In the genomic region with DNA sequence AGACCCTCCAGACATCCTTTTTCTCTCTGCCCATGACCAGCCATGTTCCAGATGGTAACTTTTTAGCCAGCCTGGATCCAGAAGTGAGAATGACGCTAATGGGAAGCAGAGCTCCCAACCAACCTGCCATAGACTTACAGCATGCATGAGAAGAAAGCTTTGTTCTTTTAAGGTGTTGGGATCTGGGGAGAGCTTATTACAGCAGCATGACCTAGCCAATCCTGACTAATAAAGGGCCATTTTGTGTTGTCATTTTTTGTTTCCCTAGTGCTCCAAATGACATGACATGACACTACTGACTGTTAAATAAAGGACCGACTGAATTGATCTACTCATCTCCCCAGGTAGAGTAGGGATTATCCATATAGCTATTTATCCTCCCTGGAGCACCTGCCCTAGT, we compare ENCODE assay signal across 17 cellular contexts.
"Had no signal": no experiment of that assay in that cellular context is flagged by ENCODE, and none has a peak within 500 bp of the region (broad histone marks: within the 10 kb centered on the region; RNA-seq: fewer than 3 reads in every experiment).

No MANE protein-coding gene starts in this region.

- H3K27ac ChIP-seq: coronary artery, dorsolateral prefrontal cortex, esophagus muscularis mucosa, foreskin keratinocyte, gastroesophageal sphincter, heart right ventricle, left lung, lower lobe of right lung had no signal

- ATAC-seq: foreskin keratinocyte, gastroesophageal sphincter, heart right ventricle, left cardiac atrium, left lung, left ventricle myocardium superior, lower lobe of right lung, mucosa of descending colon had no signal

- H3K4me1 ChIP-seq: foreskin keratinocyte had no signal

- H3K36me3 Mint-ChIP-seq: mesothelial cell of epicardium had no signal

- H3K4me3 ChIP-seq: coronary artery, dorsolateral prefrontal cortex, esophagus muscularis mucosa, gastroesophageal sphincter, heart right ventricle, left lung, lower lobe of right lung, mucosa of descending colon had no signal

- H3K9me3 Mint-ChIP-seq: mesothelial cell of epicardium had no signal

- H3K36me3 ChIP-seq: esophagus muscularis mucosa, gastroesophageal sphincter, heart right ventricle, left lung, lower lobe of right lung had no signal

- DNase-seq: dermis blood vessel endothelial cell; dorsolateral prefrontal cortex; effector CD4-positive, alpha-beta T cell; effector memory CD4-positive, alpha-beta T cell; foreskin keratinocyte; heart right ventricle; hippocampal formation; left cardiac atrium; left lung; left ventricle myocardium superior; lower lobe of right lung; mesenchymal stem cell; mucosa of descending colon had no signal

- H3K27ac Mint-ChIP-seq: mesothelial cell of epicardium had no signal

- H3K4me3 Mint-ChIP-seq: mesothelial cell of epicardium had no signal

- H3K9me3 ChIP-seq: esophagus muscularis mucosa, gastroesophageal sphincter, heart right ventricle, left lung, lower lobe of right lung, mucosa of descending colon had no signal

- H3K27me3 ChIP-seq: foreskin keratinocyte had no signal
